1 cellular context compared by ENCODE assay signal in genomic region chr3:28348286-28348636, GRCh38.
TF ChIP-seq lines count a peak whose summit lies in the region.

No MANE protein-coding gene starts in this region.

TF ChIP-seq in K562, 482 proteins besides CTCF, POLR2A, EP300 and RAD21 (continued from another document and continues in another):
- TF ChIP-seq CEBPZ (IDR thresholded peaks at IDR 0.05; ENCODE audit: borderline replicate concordance, low read depth, low read length) (no peak), TFAP4 (CRISPR knock-in tag; IDR thresholded peaks at IDR 0.05; ENCODE audit: borderline replicate concordance) (peak; percentile 64; the same call in 1 of the 2 replicates), ARID1B (IDR thresholded peaks at IDR 0.05) (0 out of 2 replicates have a peak, but pooled peaks have one; percentile 7), HDAC1 (IDR thresholded peaks at IDR 0.05) (peak in 1 of 2 experiments; percentile 23; a peak in 2 of 4 replicates), CBFB (CRISPR knock-in tag; IDR thresholded peaks at IDR 0.05) (no peak), TFE3 (CRISPR knock-in tag; IDR thresholded peaks at IDR 0.05) (no peak), NFE2 (IDR thresholded peaks at IDR 0.05; ENCODE audit: low read depth) (0 out of 2 replicates have a peak, but pooled peaks have one; percentile 6), EGR1 (conservative IDR thresholded peaks at IDR 0.05) (peak; percentile 67), ARID4B (CRISPR knock-in tag; IDR thresholded peaks at IDR 0.05) (no peak), MCM2 (IDR thresholded peaks at IDR 0.05; ENCODE audit: low read depth) (no peak), RHOXF2B (CRISPR knock-in tag; conservative IDR thresholded peaks at IDR 0.05) (no peak), PBX2 (CRISPR knock-in tag; IDR thresholded peaks at IDR 0.05; ENCODE audit: low read depth) (no peak), PBX2 (tag; conservative IDR thresholded peaks at IDR 0.05; ENCODE audit: low read depth) (peak; percentile 60; the same call in 1 of the 2 replicates), NCOA2 (IDR thresholded peaks at IDR 0.05; ENCODE audit: partially characterized antibody in 2 of 2) (no peak), RREB1 (CRISPR knock-in tag; IDR thresholded peaks at IDR 0.05) (no peak), ZKSCAN1 (IDR thresholded peaks at IDR 0.05; ENCODE audit: low read depth, low read length) (no peak), FOXP1 (CRISPR knock-in tag; IDR thresholded peaks at IDR 0.05) (no peak), KAT2B (IDR thresholded peaks at IDR 0.05; ENCODE audit: low read depth, low read length) (no peak), ZNF282 (CRISPR knock-in tag; IDR thresholded peaks at IDR 0.05) (no peak), MTA3 (IDR thresholded peaks at IDR 0.05; ENCODE audit: borderline replicate concordance) (0 out of 2 replicates have a peak, but pooled peaks have one; percentile 11), SMARCE1 (IDR thresholded peaks at IDR 0.05) (peak; percentile 35; the same call in 1 of the 2 replicates), ATF3 (IDR thresholded peaks at IDR 0.05) (0 out of 2 replicates have a peak, but pooled peaks have one; percentile 34), ATF3 (CRISPR knock-in tag; conservative IDR thresholded peaks at IDR 0.05) (no peak), RCOR1 (IDR thresholded peaks at IDR 0.05; ENCODE audit: borderline replicate concordance in 1 of 2, low read depth in 2 of 2, low read length in 2 of 2) (0 out of 4 replicates have a peak, but pooled peaks of 1 of the 2 experiments have one; percentile 14), NKRF (IDR thresholded peaks at IDR 0.05; ENCODE audit: borderline replicate concordance) (peak; percentile 25; the same call in 1 of the 2 replicates), CREB1 (IDR thresholded peaks at IDR 0.05) (peak; percentile 45; the same call in 1 of the 2 replicates), CREB1 (CRISPR knock-in tag; IDR thresholded peaks at IDR 0.05) (no peak), ZNF740 (CRISPR knock-in tag; IDR thresholded peaks at IDR 0.05) (peak; percentile 48), ZNF740 (tag; IDR thresholded peaks at IDR 0.05) (no peak), KDM5B (IDR thresholded peaks at IDR 0.05; ENCODE audit: insufficient replicate concordance, low read depth, low read length) (peak; percentile 34)
